ENCODE assay signal across 1 cellular context in genomic region chr9:127199001-127199791, GRCh38.
TF ChIP-seq lines count a peak whose summit lies in the region.

No MANE protein-coding gene starts in this region.

TF ChIP-seq in HCT116, 20 proteins besides CTCF, POLR2A, EP300 and RAD21 (continued from another document):
- TF ChIP-seq CBX3 (IDR thresholded peaks at IDR 0.05; ENCODE audit: low read depth): no peak
- no peak for TF ChIP-seq FOSL1 (IDR thresholded peaks at IDR 0.05; ENCODE audit: low read depth)
- peak; percentile 30 for TF ChIP-seq YY1 (IDR thresholded peaks at IDR 0.05; ENCODE audit: extremely low read depth, insufficient replicate concordance, low read depth, low read length)
- no peak for TF ChIP-seq SP1 (IDR thresholded peaks at IDR 0.05; ENCODE audit: low read depth)
- no peak for TF ChIP-seq MAX (IDR thresholded peaks at IDR 0.05)
